In the genomic region with DNA sequence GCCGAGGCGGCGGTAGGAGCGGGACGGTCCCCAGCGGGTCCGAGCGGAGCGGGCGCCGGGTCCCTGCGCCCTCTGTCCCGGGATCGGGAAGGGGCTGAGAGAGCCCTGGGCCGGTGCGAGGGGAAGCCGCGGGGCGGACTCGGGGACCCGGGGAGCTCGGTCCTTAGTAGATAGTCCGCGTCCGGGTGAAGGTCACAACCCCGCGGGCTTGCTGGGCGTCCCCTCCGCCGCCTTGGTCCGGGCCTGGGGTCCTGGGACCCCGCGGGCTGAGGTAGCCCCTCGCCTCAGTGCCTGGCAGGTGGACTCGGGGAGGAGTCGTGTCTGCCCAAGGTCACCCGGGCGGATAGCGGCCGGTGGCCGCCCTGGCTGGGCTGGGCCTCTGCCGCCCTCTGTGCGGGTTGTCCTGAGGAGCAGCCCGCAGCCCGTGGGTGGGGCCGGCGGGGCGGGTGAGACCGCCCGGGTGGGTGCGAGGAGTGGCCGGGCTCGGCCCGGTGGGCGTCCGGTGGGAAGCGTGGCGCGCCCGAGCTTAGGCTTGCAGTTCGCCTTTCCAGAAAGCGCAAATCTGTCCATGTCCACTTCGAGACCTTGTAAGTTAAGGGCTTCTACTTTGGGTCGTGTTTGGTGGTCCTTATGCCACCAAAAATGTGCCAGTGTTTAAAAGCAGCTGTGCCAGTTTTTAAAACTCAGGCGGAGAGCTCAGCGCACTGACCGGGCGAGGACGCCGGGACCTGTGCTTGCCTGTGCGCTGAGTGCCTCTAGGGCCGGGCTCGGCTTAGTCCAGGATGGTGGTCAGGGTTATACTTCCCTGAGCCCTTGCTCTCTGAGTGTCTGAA, we compare ENCODE assay signal across 8 cellular contexts.
DNase-seq lines count a peak whose midpoint lies in the region; ATAC-seq lines count a peak whose summit lies in the region.

No MANE protein-coding gene starts in this region.

- peak; percentile 15 for DNase-seq in COR-L47 (lab: John Stamatoyannopoulos, UW)
- peak in 3 of 5 donors; percentile 5 to 21 (median 17) for DNase-seq in T-helper 1 cell
- DNase-seq in memory B cell (ENCODE audit: low spot score in 2 of 2): peak; percentile 9 to 23
- no peak for DNase-seq in NCI-H2029 treated with DMSO at 0.1 percent for 48 hours (lab: John Stamatoyannopoulos, UW)

- peaks cover 5 to 14% of the 10 kb centered on the region in 2 donors for H3K4me1 ChIP-seq in duodenal mucosa (ENCODE audit: control insufficient read depth in 1 of 2, insufficient read depth in 2 of 2, low read length in 2 of 2)
- H3K4me1 ChIP-seq in stomach smooth muscle (ENCODE audit: control insufficient read depth, insufficient read depth, low read length): peaks cover 14% of the 10 kb centered on the region

- H3K4me1 Mint-ChIP-seq in memory B cell: peaks cover 39% of the 10 kb centered on the region

- H3K36me3 Mint-ChIP-seq in memory B cell: peaks cover 8% of the 10 kb centered on the region

- H3K27ac ChIP-seq in duodenal mucosa (ENCODE audit: low read depth, low read length) (peak overlapping the region; percentile 83), stomach smooth muscle (ENCODE audit: low read length) (peak overlapping the region; percentile 69)

- H3K27me3 ChIP-seq in duodenal mucosa (ENCODE audit: control insufficient read depth in 1 of 2, insufficient read depth in 2 of 2, low read length in 2 of 2) (no peaks in the 10 kb centered on the region), stomach smooth muscle (ENCODE audit: control insufficient read depth in 1 of 2, insufficient read depth in 2 of 2, low read length in 2 of 2) (no peaks in the 10 kb centered on the region)

- H3K36me3 ChIP-seq in duodenal mucosa (ENCODE audit: control insufficient read depth in 1 of 2, insufficient read depth in 2 of 2, low read length in 2 of 2) (peaks cover 0 to 3% of the 10 kb centered on the region in 2 donors), stomach smooth muscle (ENCODE audit: control insufficient read depth in 2 of 2, insufficient read depth in 2 of 2, low read length in 2 of 2) (peaks cover 0 to under 1% of the 10 kb centered on the region in 2 donors)

- peak overlapping the region; percentile 91 for H3K27ac Mint-ChIP-seq in memory B cell

- H3K9ac ChIP-seq in duodenal mucosa (ENCODE audit: low read depth in 1 of 2, low read length in 2 of 2) (peak overlapping the region; percentile 91 to 97), stomach smooth muscle (ENCODE audit: low read length in 2 of 2) (peak overlapping the region; percentile 82 to 87)

- H3K9me3 ChIP-seq in duodenal mucosa (ENCODE audit: control insufficient read depth in 1 of 2, low read length in 2 of 2) (no peaks in the 10 kb centered on the region), stomach smooth muscle (ENCODE audit: control insufficient read depth in 2 of 2, low read length in 2 of 2) (no peaks in the 10 kb centered on the region)

- H3K27me3 Mint-ChIP-seq in memory B cell: no peaks in the 10 kb centered on the region

- no peaks in the 10 kb centered on the region for H3K9me3 Mint-ChIP-seq in memory B cell

- H3K4me3 ChIP-seq in duodenal mucosa (ENCODE audit: low read depth in 1 of 2, low read length in 2 of 2) (peak overlapping the region; percentile 66 to 93), stomach smooth muscle (ENCODE audit: low read length in 2 of 2) (peak overlapping the region; percentile 80 to 89)

- peak overlapping the region; percentile 91 for H3K4me3 Mint-ChIP-seq in memory B cell

- peak; percentile 20 for ATAC-seq in GM19463 (IDR thresholded peaks at IDR 0.05; ENCODE audit: unreplicated experiment)
- peak; percentile 13 for ATAC-seq in HG03565 (IDR thresholded peaks at IDR 0.05; ENCODE audit: unreplicated experiment)
- no peak for ATAC-seq in memory B cell (ENCODE audit: low read depth)
